Comparison of ENCODE assay signal across 14 cellular contexts in the genomic region with DNA sequence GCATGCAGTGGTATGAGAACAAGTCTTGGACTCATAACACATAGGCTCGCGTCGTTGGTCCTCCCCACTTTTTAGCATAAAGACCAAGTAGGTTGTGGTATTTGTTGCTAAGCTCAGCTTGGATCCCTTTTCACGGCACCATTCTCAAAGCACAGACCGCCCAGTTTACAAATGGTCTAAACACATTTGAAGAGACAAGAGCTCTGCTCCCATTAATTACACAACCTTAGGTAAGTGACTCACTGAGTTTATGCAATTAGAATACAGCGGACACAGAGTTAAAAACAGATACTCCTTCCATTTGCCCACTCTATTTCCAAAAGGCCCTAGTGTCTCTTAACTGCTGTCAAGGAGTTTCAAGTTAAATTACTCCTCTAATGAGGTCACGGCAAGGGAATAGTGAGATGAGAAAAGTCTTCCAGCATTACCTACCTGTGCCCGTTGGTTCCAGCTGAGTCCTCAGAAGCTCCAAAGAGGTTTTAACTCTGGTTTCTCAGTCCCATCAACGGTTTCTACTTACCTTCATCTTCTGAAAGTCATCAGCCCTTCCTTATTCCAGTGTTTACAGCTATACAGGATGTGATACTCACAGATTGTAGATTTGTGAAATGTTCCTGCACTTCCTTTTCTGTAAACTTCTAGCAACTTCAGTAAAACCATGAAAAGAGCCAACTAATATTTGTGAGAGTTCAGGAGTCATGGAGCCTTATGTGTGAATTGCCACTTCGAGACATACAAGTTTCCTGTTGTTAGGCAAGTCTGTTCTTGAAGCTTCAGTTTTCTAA. TPM values are rescaled to one million over a fixed set of nuclear protein-coding genes. Genes with fewer than 3 reads are reported as not detected.
DNase-seq lines count a peak whose midpoint lies in the region; ATAC-seq and TF ChIP-seq lines count a peak whose summit lies in the region.
"Had no signal": no experiment of that assay in that cellular context is flagged by ENCODE, and none has a peak within 500 bp of the region (broad histone marks: within the 10 kb centered on the region; RNA-seq: fewer than 3 reads in every experiment).

Gene MS4A6A, minus strand, starts transcription at position 538 of the 785 bp plus-strand sequence. CDS start 1,356 bp downstream, outside the sequence.

- TF ChIP-seq CTCF in MCF 10A (IDR thresholded peaks at IDR 0.05; ENCODE audit: unreplicated experiment) (no peak), mammary epithelial cell (conservative IDR thresholded peaks at IDR 0.05 in 1 of 2, IDR thresholded peaks at IDR 0.05 in 1 of 2; ENCODE audit: extremely low read depth in 1 of 2, insufficient read depth in 1 of 2, low read depth in 1 of 2, low read length in 2 of 2) (no peak), heart left ventricle (IDR thresholded peaks at IDR 0.05) (no peak), chondrocyte (IDR thresholded peaks at IDR 0.05) (no peak), GM20000 (IDR thresholded peaks at IDR 0.05; ENCODE audit: extremely low read depth, missing control alignments) (no peak)

- H3K4me3 Mint-ChIP-seq in MCF 10A (ENCODE audit: unreplicated experiment) = no peak within 1 kb of the TSS
- H3K4me3 Mint-ChIP-seq in chondrocyte (ENCODE audit: unreplicated experiment) = no peak within 1 kb of the TSS
- H3K4me3 Mint-ChIP-seq: endodermal cell had no signal

- H3K36me3 ChIP-seq in mammary epithelial cell (ENCODE audit: insufficient read depth, low read length) (no peaks in the 10 kb centered on the region), heart left ventricle (peaks cover 0 to 13% (median 0%) of the 10 kb centered on the region in 9 donors), mesendoderm (ENCODE audit: control insufficient read depth, insufficient read depth, low read length) (no peaks in the 10 kb centered on the region)

- H3K56ac ChIP-seq in mesendoderm (ENCODE audit: low read length) = no peak within 1 kb of the TSS

- H3K27ac Mint-ChIP-seq in MCF 10A (ENCODE audit: low read depth, unreplicated experiment) (no peak within 1 kb of the TSS), chondrocyte (ENCODE audit: unreplicated experiment) (no peak within 1 kb of the TSS)
- H3K27ac Mint-ChIP-seq: activated naive CD4-positive, alpha-beta T cell treated with anti-CD3 and anti-CD28 coated beads, Interleukin-2, amount 50 U/mL, for 72 hours; endodermal cell had no signal

- 63% methylated on average over 9 of the region's 10 CpGs for WGBS in mammary epithelial cell (ENCODE audit: low coverage, missing lambda C conversion rate)
- 73 to 82% (median 78%) methylated on average over 9 to 10 of the region's 10 CpGs for WGBS in heart left ventricle, 4 donors
- WGBS in mesendoderm (ENCODE audit: extremely low coverage, insufficient coverage, low lambda C conversion rate) = no CpG with 5 or more reads among the region's 10 CpGs

- intact Hi-C loops in MCF 10A (cut with micrococcal nuclease) (no loop called here), mammary epithelial cell (cut with micrococcal nuclease) (no loop called here), heart left ventricle (cut with DNase I) (no loop called here)

- CTCF ChIA-PET in MCF 10A (lab: Yijun Ruan, JAX) = interaction anchor here (0.5 to 3.5 kb wide), 7 partner anchors 10 to 576 kb away, joined by 3 to 27 read pairs (median 5); no protein-coding TSS in a partner anchor
- CTCF ChIA-PET in mammary epithelial cell (lab: Charles Lee; ENCODE audit: low non-redundant PET) = no interaction called here

- H2AFZ ChIP-seq in mammary epithelial cell (ENCODE audit: low read depth, low read length) = no peak within 1 kb of the TSS
- H2AFZ ChIP-seq: parathyroid adenoma had no signal

- ATAC-seq in heart left ventricle (peak; percentile 28 to 59 (median 53)), HG03108 (IDR thresholded peaks at IDR 0.05; ENCODE audit: unreplicated experiment) (no peak)
- ATAC-seq: activated naive CD4-positive, alpha-beta T cell treated with anti-CD3 and anti-CD28 coated beads, Interleukin-2, amount 50 U/mL, for 72 hours had no signal

- DNase-seq in MCF 10A (ENCODE audit: unreplicated experiment) (peak; percentile 58), mammary epithelial cell (no peak), heart left ventricle (no peak), pons (ENCODE audit: low spot score) (peak; percentile 49), chondrocyte (ENCODE audit: low spot score) (no peak), mesendoderm (no peak), GM20000 (ENCODE audit: low spot score) (no peak)
- DNase-seq: 8988T, DMS79 treated with DMSO at 0.1 percent for 48 hours, endodermal cell had no signal

- POLR2A ChIA-PET in MCF 10A (lab: Yijun Ruan, JAX) = interaction anchor here (1.1 to 1.7 kb wide), 4 partner anchors 8 to 23 kb away, joined by 4 to 7 read pairs (median 4); no protein-coding TSS in a partner anchor

- no peak within 1 kb of the TSS for H3K18ac ChIP-seq in mesendoderm (ENCODE audit: low read length)

- H3K79me2 ChIP-seq in mammary epithelial cell (ENCODE audit: insufficient read depth, low read length) (no peaks in the 10 kb centered on the region), mesendoderm (ENCODE audit: control insufficient read depth, insufficient read depth, low read length) (no peaks in the 10 kb centered on the region)
- H3K79me2 ChIP-seq: parathyroid adenoma had no signal

- dilution Hi-C loops in mammary epithelial cell (cut with HindIII; ENCODE audit: low sequenced_read_pairs) = no loop called here

- no peak within 1 kb of the TSS for H2AK5ac ChIP-seq in mesendoderm (ENCODE audit: low read length)

- H3K4me1 ChIP-seq in mammary epithelial cell (ENCODE audit: insufficient read depth, low read length) = no peaks in the 10 kb centered on the region
- H3K4me1 ChIP-seq in heart left ventricle = peaks cover 0 to 27% (median 0%) of the 10 kb centered on the region in 12 donors
- H3K4me1 ChIP-seq in mesendoderm (ENCODE audit: control insufficient read depth, low read depth, low read length) = peaks cover 4% of the 10 kb centered on the region
- H3K4me1 ChIP-seq: parathyroid adenoma had no signal

- H3K36me3 Mint-ChIP-seq in MCF 10A (ENCODE audit: insufficient read depth, unreplicated experiment) (no peaks in the 10 kb centered on the region), chondrocyte (ENCODE audit: low read depth) (no peaks in the 10 kb centered on the region)

- H3K27ac ChIP-seq in mammary epithelial cell (ENCODE audit: insufficient read depth, low read depth, low read length) (no peak within 1 kb of the TSS), heart left ventricle (peak within 1 kb of the TSS in 9 of 12 donors; percentile 15 to 91 (median 42)), mesendoderm (ENCODE audit: low read depth, low read length) (no peak within 1 kb of the TSS)
- H3K27ac ChIP-seq: parathyroid adenoma, RWPE1 had no signal

- H3K27me3 Mint-ChIP-seq in MCF 10A (ENCODE audit: insufficient read depth, unreplicated experiment) (no peaks in the 10 kb centered on the region), chondrocyte (ENCODE audit: low read depth) (peaks cover 29% of the 10 kb centered on the region)

- no peak within 1 kb of the TSS for H2BK15ac ChIP-seq in mesendoderm (replicated peaks; ENCODE audit: low read depth)

- H3K9me3 Mint-ChIP-seq in MCF 10A (ENCODE audit: unreplicated experiment) (no peaks in the 10 kb centered on the region), chondrocyte (ENCODE audit: low read depth) (no peaks in the 10 kb centered on the region)

- H3K4me3 ChIP-seq in mammary epithelial cell (replicated peaks in 1 of 3; ENCODE audit: insufficient read depth in 1 of 3, low read depth in 2 of 3, low read length in 3 of 3) (no peak within 1 kb of the TSS), heart left ventricle (peak within 1 kb of the TSS in 10 of 12 donors; percentile 7 to 56 (median 32)), mesendoderm (ENCODE audit: low read length) (no peak within 1 kb of the TSS)

- H4K5ac ChIP-seq in mesendoderm (ENCODE audit: low read length) = no peak within 1 kb of the TSS

- no peaks in the 10 kb centered on the region for H3K27me3 ChIP-seq in mammary epithelial cell (ENCODE audit: insufficient read depth, low read length)
- no peaks in the 10 kb centered on the region for H3K27me3 ChIP-seq in heart left ventricle
- H3K27me3 ChIP-seq in mesendoderm (ENCODE audit: insufficient read depth, low read length, poor library complexity) = no peaks in the 10 kb centered on the region

- no peak for TF ChIP-seq POLR2A in heart left ventricle (IDR thresholded peaks at IDR 0.05)

- in situ Hi-C loops in mammary epithelial cell (cut with MboI; ENCODE audit: low sequenced_read_pairs in 2 of 2) = no loop called here

- H3K9ac ChIP-seq in mammary epithelial cell (ENCODE audit: insufficient read depth, low read length) (no peak within 1 kb of the TSS), mesendoderm (ENCODE audit: low read length) (no peak within 1 kb of the TSS)
- H3K9ac ChIP-seq: parathyroid adenoma had no signal

- H2BK120ac ChIP-seq in mesendoderm (ENCODE audit: low read depth, low read length) = no peak within 1 kb of the TSS

- BruUV-seq in MCF 10A (replicated peaks; lab: Mats Ljungman, UMichigan) (no TSS peak), mammary epithelial cell (replicated peaks; lab: Mats Ljungman, UMichigan) (no TSS peak)

- no peak within 1 kb of the TSS for H3K4ac ChIP-seq in mesendoderm (ENCODE audit: low read depth, low read length)

- H3K4me1 Mint-ChIP-seq in MCF 10A (ENCODE audit: insufficient read depth, unreplicated experiment) = peaks cover 8% of the 10 kb centered on the region
- H3K4me1 Mint-ChIP-seq in chondrocyte (ENCODE audit: low read depth) = no peaks in the 10 kb centered on the region
- H3K4me1 Mint-ChIP-seq: endodermal cell had no signal

- H3K23ac ChIP-seq in mesendoderm (ENCODE audit: low read length) = no peak within 1 kb of the TSS

- H4K8ac ChIP-seq in mesendoderm (ENCODE audit: low read depth, low read length) = no peak within 1 kb of the TSS

- no peak within 1 kb of the TSS for H2BK5ac ChIP-seq in mesendoderm (ENCODE audit: low read length)

- H4K20me1 ChIP-seq in mammary epithelial cell (ENCODE audit: insufficient read depth, low read length) = no peaks in the 10 kb centered on the region

- no peaks in the 10 kb centered on the region for H3K79me1 ChIP-seq in mesendoderm (ENCODE audit: low read length)

- no peak within 1 kb of the TSS for H3K4me2 ChIP-seq in mammary epithelial cell (ENCODE audit: insufficient read depth, low read depth, low read length)
- no peak within 1 kb of the TSS for H3K4me2 ChIP-seq in mesendoderm (ENCODE audit: low read length)

- H3K9me3 ChIP-seq in mammary epithelial cell (replicated peaks; ENCODE audit: insufficient read depth, low read length) (no peaks in the 10 kb centered on the region), heart left ventricle (no peaks in the 10 kb centered on the region)

RNA-seq across cellular contexts. Expression of gene MS4A6A, which starts in this region (rescaled TPM):
- total RNA-seq in MCF 10A (2022) (not detected in 2 replicates), mammary epithelial cell (not detected), heart left ventricle (100 to 1,000 TPM in 2 of 9 donors, 10 to 100 TPM in 7; 12.4 to 279 (median 30.7) TPM), chondrocyte (not detected in 3 replicates)
- polyA plus RNA-seq in mammary epithelial cell (not detected), heart left ventricle (10 to 100 TPM; 11.7 to 23.0 TPM)
- not detected for polyA minus RNA-seq in mammary epithelial cell
- polyA plus RNA-seq in mesendoderm (2013, experiment 1 of 2) = 0.14 TPM
- polyA plus RNA-seq in mesendoderm (2013, experiment 2 of 2) = 0.10 TPM
- total RNA-seq: activated naive CD4-positive, alpha-beta T cell treated with anti-CD3 and anti-CD28 coated beads, Interleukin-2, amount 50 U/mL, for 72 hours; endodermal cell had no signal

Comparison
In these comparisons a context has a peak if more than half of its experiments do, and no peak if none do; other contexts are left out.
1. RNA of gene MS4A6A (total RNA-seq): 12.4 to 279 TPM in heart left ventricle; not detected in chondrocyte, not detected in MCF 10A and not detected in mammary epithelial cell; every median in the first group is over 10 times any median in the second.
2. RNA of gene MS4A6A (polyA plus RNA-seq): 11.7 to 23.0 TPM in heart left ventricle; not detected in mammary epithelial cell (single experiment); every median in the first group is over 10 times any median in the second.
3. Peak in DNase-seq in MCF 10A; RNA of the gene not detected or under 1 TPM.
4. H3K27ac ChIP-seq: peak in heart left ventricle (9 of 12); none in mammary epithelial cell (single experiment) and mesendoderm (single experiment).
5. H3K4me3 ChIP-seq: peak in heart left ventricle (10 of 12); none in mammary epithelial cell (0 of 3) and mesendoderm (single experiment).